In genomic region chr3:99586680-99587079, GRCh38 we compare ENCODE assay signal across 24 cellular contexts. TPM values are rescaled to one million over a fixed set of nuclear protein-coding genes. Genes with fewer than 3 reads are reported as not detected.
DNase-seq lines count a peak whose midpoint lies in the region; ATAC-seq and TF ChIP-seq lines count a peak whose summit lies in the region.
"Had no signal": no experiment of that assay in that cellular context is flagged by ENCODE, and none has a peak within 500 bp of the region (broad histone marks: within the 10 kb centered on the region; RNA-seq: fewer than 3 reads in every experiment).

No MANE protein-coding gene starts in this region.

- H3K27me3 Mint-ChIP-seq in chondrocyte (ENCODE audit: low read depth) = no peaks in the 10 kb centered on the region

- H3K27ac Mint-ChIP-seq in chondrocyte (ENCODE audit: unreplicated experiment) = peak overlapping the region; percentile 64
- no peak overlapping the region for H3K27ac Mint-ChIP-seq in stimulated activated effector memory CD8-positive, alpha-beta T cell treated with anti-CD3 and anti-CD28 coated beads, Interleukin-12 subunit alpha, Interleukin-12 subunit beta, amount 100 ng/mL, for 72 hours
- H3K27ac Mint-ChIP-seq: activated naive CD4-positive, alpha-beta T cell treated with anti-CD3 and anti-CD28 coated beads, Interleukin-2, amount 50 U/mL, for 24 hours; activated T-helper 1 cell treated with anti-CD3 and anti-CD28 coated beads, Interleukin-12 subunit alpha, Interleukin-12 subunit beta, Interleukin-2, Interleukin-4 antibody, amounts not matched to agents 30 ng/mL and 10 ng/mL and 1 ng/mL, durations not matched to agents 14 hours and 24 hours and 36 hours; mesothelial cell of epicardium; natural killer cell had no signal

- H3K9me3 Mint-ChIP-seq in chondrocyte (ENCODE audit: low read depth) = peaks cover 11% of the 10 kb centered on the region
- no peaks in the 10 kb centered on the region for H3K9me3 Mint-ChIP-seq in stimulated activated effector memory CD8-positive, alpha-beta T cell treated with anti-CD3 and anti-CD28 coated beads, Interleukin-12 subunit alpha, Interleukin-12 subunit beta, amount 100 ng/mL, for 72 hours
- H3K9me3 Mint-ChIP-seq: activated naive CD4-positive, alpha-beta T cell treated with anti-CD3 and anti-CD28 coated beads, Interleukin-2, amount 50 U/mL, for 24 hours; activated T-helper 1 cell treated with anti-CD3 and anti-CD28 coated beads, Interleukin-12 subunit alpha, Interleukin-12 subunit beta, Interleukin-2, Interleukin-4 antibody, amounts not matched to agents 30 ng/mL and 10 ng/mL and 1 ng/mL, durations not matched to agents 14 hours and 24 hours and 36 hours had no signal

- no peak overlapping the region for H3K27ac ChIP-seq in right cardiac atrium (ENCODE audit: low read length)
- H3K27ac ChIP-seq: C4-2B, epithelial cell of prostate had no signal

- intact Hi-C loops in right cardiac atrium (cut with DNase I) = no loop called here

- H3K4me1 Mint-ChIP-seq in chondrocyte (ENCODE audit: low read depth) = peaks cover 11% of the 10 kb centered on the region
- H3K4me1 Mint-ChIP-seq in stimulated activated effector memory CD8-positive, alpha-beta T cell treated with anti-CD3 and anti-CD28 coated beads, Interleukin-12 subunit alpha, Interleukin-12 subunit beta, amount 100 ng/mL, for 72 hours = no peaks in the 10 kb centered on the region
- H3K4me1 Mint-ChIP-seq: activated naive CD4-positive, alpha-beta T cell treated with anti-CD3 and anti-CD28 coated beads, Interleukin-2, amount 50 U/mL, for 24 hours; mesothelial cell of epicardium; natural killer cell had no signal

- ATAC-seq in stimulated activated effector memory CD8-positive, alpha-beta T cell treated with anti-CD3 and anti-CD28 coated beads, Interleukin-12 subunit alpha, Interleukin-12 subunit beta, amount 100 ng/mL, for 72 hours = no peak
- no peak for ATAC-seq in right cardiac atrium
- ATAC-seq: left ventricle myocardium superior, natural killer cell had no signal

- H3K4me3 Mint-ChIP-seq in chondrocyte (ENCODE audit: unreplicated experiment) = no peak overlapping the region
- H3K4me3 Mint-ChIP-seq in stimulated activated effector memory CD8-positive, alpha-beta T cell treated with anti-CD3 and anti-CD28 coated beads, Interleukin-12 subunit alpha, Interleukin-12 subunit beta, amount 100 ng/mL, for 72 hours = no peak overlapping the region
- H3K4me3 Mint-ChIP-seq: activated naive CD4-positive, alpha-beta T cell treated with anti-CD3 and anti-CD28 coated beads, Interleukin-2, amount 50 U/mL, for 24 hours; activated T-helper 1 cell treated with anti-CD3 and anti-CD28 coated beads, Interleukin-12 subunit alpha, Interleukin-12 subunit beta, Interleukin-2, Interleukin-4 antibody, amounts not matched to agents 30 ng/mL and 10 ng/mL and 1 ng/mL, durations not matched to agents 14 hours and 24 hours and 36 hours; mesothelial cell of epicardium; natural killer cell had no signal

- H3K27me3 ChIP-seq in right cardiac atrium (ENCODE audit: control insufficient read depth, insufficient read depth) = no peaks in the 10 kb centered on the region

- 57% methylated on average over 3 of the region's 3 CpGs for WGBS in right cardiac atrium

- no peaks in the 10 kb centered on the region for H3K4me1 ChIP-seq in right cardiac atrium (ENCODE audit: control insufficient read depth, insufficient read depth, low read length)

- DNase-seq in AG10803 (ENCODE audit: low read depth) (peak; percentile 80), HCEC 1CT (peak; percentile 63), chondrocyte (ENCODE audit: low spot score) (no peak), kidney glomerular epithelial cell (lab: John Stamatoyannopoulos, UW) (peak; percentile 5), NCI-H1417 treated with DMSO at 0.1 percent for 48 hours (lab: John Stamatoyannopoulos, UW) (no peak), NK-92 (lab: John Stamatoyannopoulos, UW; ENCODE audit: unreplicated experiment) (no peak), right cardiac atrium (no peak)
- no peak for DNase-seq in stimulated activated effector memory CD8-positive, alpha-beta T cell treated with anti-CD3 and anti-CD28 coated beads, Interleukin-12 subunit alpha, Interleukin-12 subunit beta, amount 100 ng/mL, for 72 hours (ENCODE audit: low spot score in 2 of 2)
- DNase-seq: ACHN; activated CD4-positive, alpha-beta T cell treated with anti-CD3 and anti-CD28 coated beads, Interleukin-2, amount 50 U/mL, for 1 hour; cerebellar nuclear complex; left ventricle myocardium superior; natural killer cell; NCI-H146; NCI-H510A treated with DMSO at 0.1 percent for 48 hours; stimulated activated CD4-positive, alpha-beta T cell treated with anti-CD3 and anti-CD28 coated beads, Interleukin-12 subunit alpha, Interleukin-12 subunit beta, amount 100 ng/mL, for 4 hours; stimulated activated CD4-positive, alpha-beta T cell treated with anti-CD3 and anti-CD28 coated beads, Interleukin-4, amount 100 ng/mL, for 24 hours; stimulated activated naive CD4-positive, alpha-beta T cell treated with Interleukin-2 at 50 U/mL for 16 hours had no signal

- H3K9me3 ChIP-seq in right cardiac atrium (ENCODE audit: control insufficient read depth, low read length) = no peaks in the 10 kb centered on the region

- TF ChIP-seq CTCF in AG10803 (conservative IDR thresholded peaks at IDR 0.05; ENCODE audit: low read length) (0 out of 2 replicates have a peak, but pooled peaks have one; percentile 26), chondrocyte (IDR thresholded peaks at IDR 0.05) (peak; percentile 55)

- H3K36me3 Mint-ChIP-seq in chondrocyte (ENCODE audit: low read depth) = peaks cover 2% of the 10 kb centered on the region
- H3K36me3 Mint-ChIP-seq in stimulated activated effector memory CD8-positive, alpha-beta T cell treated with anti-CD3 and anti-CD28 coated beads, Interleukin-12 subunit alpha, Interleukin-12 subunit beta, amount 100 ng/mL, for 72 hours = no peaks in the 10 kb centered on the region
- H3K36me3 Mint-ChIP-seq: activated naive CD4-positive, alpha-beta T cell treated with anti-CD3 and anti-CD28 coated beads, Interleukin-2, amount 50 U/mL, for 24 hours; mesothelial cell of epicardium; natural killer cell had no signal

- H3K4me3 ChIP-seq in AG10803 (ENCODE audit: low read length) (no peak overlapping the region), right cardiac atrium (ENCODE audit: low read length) (no peak overlapping the region)

RNA-seq across cellular contexts. Expression of gene COL8A1, which starts 51.7 kb away (rescaled TPM):
- total RNA-seq in chondrocyte (2,310 to 3,570 TPM (median 2,343 TPM) in 3 replicates), right cardiac atrium (10 to 100 TPM; 28.9 to 57.5 (median 34.6) TPM)
- polyA plus RNA-seq in right cardiac atrium = 16.5 TPM
- total RNA-seq: T-helper 2 cell treated with Interferon-gamma antibody and Interleukin-4, amounts not matched to agents 100 ng/mL and 5 ng/mL, for 36 hours had no signal

Comparison
In these comparisons a context has a peak if more than half of its experiments do, and no peak if none do; other contexts are left out.
1. DNase-seq: peak in AG10803 (single experiment), HCEC 1CT (single experiment) and kidney glomerular epithelial cell (single experiment); none in chondrocyte (single experiment), NCI-H1417 treated with DMSO at 0.1 percent for 48 hours (single experiment), stimulated activated effector memory CD8-positive, alpha-beta T cell treated with anti-CD3 and anti-CD28 coated beads, Interleukin-12 subunit alpha, Interleukin-12 subunit beta, amount 100 ng/mL, for 72 hours (0 of 2), NK-92 (single experiment) and right cardiac atrium (0 of 3).
2. RNA of gene COL8A1, which starts 51.7 kb away (total RNA-seq): 2,310 to 3,570 TPM in chondrocyte; 28.9 to 57.5 TPM in right cardiac atrium; every median in the first group is over 10 times any median in the second.